ENCODE assay signal across 40 cellular contexts in the genomic region with DNA sequence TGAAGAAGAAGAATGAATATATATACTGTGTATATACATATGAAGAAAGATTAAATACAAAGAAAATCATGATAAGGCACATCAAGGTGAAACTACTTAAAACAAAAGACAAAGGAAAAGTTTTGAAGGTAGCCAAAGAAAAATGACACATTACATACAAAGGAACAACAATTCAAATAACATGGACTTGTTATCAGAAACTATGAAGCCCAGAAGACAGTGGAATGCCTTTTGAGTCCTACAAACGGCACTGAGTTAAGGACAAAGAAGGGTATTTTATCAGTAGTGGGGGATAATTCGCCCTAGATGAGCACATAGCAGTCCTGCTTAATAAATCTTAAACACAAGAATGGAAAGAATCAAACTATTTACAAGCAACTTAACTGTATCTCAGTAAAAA.
"Had no signal": no experiment of that assay in that cellular context is flagged by ENCODE, and none has a peak within 500 bp of the region (broad histone marks: within the 10 kb centered on the region; RNA-seq: fewer than 3 reads in every experiment).

No MANE protein-coding gene starts in this region.

- H3K27me3 Mint-ChIP-seq: activated naive CD4-positive, alpha-beta T cell treated with anti-CD3 and anti-CD28 coated beads, Interleukin-2, amount 10 ng/mL, durations not matched to agents 7 days and 5 days; activated naive CD8-positive, alpha-beta T cell; activated naive CD8-positive, alpha-beta T cell treated with anti-CD3 and anti-CD28 coated beads, Interleukin-2, amount 10 ng/mL, durations not matched to agents 7 days and 5 days; activated T-helper 17 cell treated with anti-CD3 and anti-CD28 coated beads, Interleukin-2, amount 50 U/mL, for 72 hours had no signal

- H3K27ac ChIP-seq: adrenal gland, ascending aorta, body of pancreas, brain microvascular endothelial cell, breast epithelium, cardiac muscle cell had no signal

- DNase-seq: activated effector memory CD4-positive, alpha-beta T cell treated with anti-CD3 and anti-CD28 coated beads, Interleukin-2, amount 50 U/mL, for 16 hours; activated effector memory CD4-positive, alpha-beta T cell treated with Interleukin-2 at 50 U/mL for 16 hours; activated gamma-delta T cell; activated gamma-delta T cell treated with Interleukin-2 at 50 U/mL for 16 hours; activated naive CD4-positive, alpha-beta T cell; activated naive CD4-positive, alpha-beta T cell treated with anti-CD3 and anti-CD28 coated beads for 36 hours; activated naive CD4-positive, alpha-beta T cell treated with anti-CD3 and anti-CD28 coated beads, Interleukin-2, amount 10 ng/mL, durations not matched to agents 7 days and 5 days; activated naive CD4-positive, alpha-beta T cell treated with anti-CD3 and anti-CD28 coated beads, Interleukin-2, amount 50 U/mL, for 16 hours; activated naive CD4-positive, alpha-beta T cell treated with Interleukin-2 at 50 U/mL for 16 hours; activated naive CD8-positive, alpha-beta T cell treated with anti-CD3 and anti-CD28 coated beads for 36 hours; activated naive CD8-positive, alpha-beta T cell treated with anti-CD3 and anti-CD28 coated beads, Interleukin-2, amount 10 ng/mL, durations not matched to agents 7 days and 5 days; activated naive CD8-positive, alpha-beta T cell treated with anti-CD3 and anti-CD28 coated beads, Interleukin-2, amount 50 U/mL, for 24 hours; activated T-cell treated with anti-CD3 and anti-CD28 coated beads, Interleukin-2, amount 50 U/mL, for 1 hour; activated T-cell treated with anti-CD3 and anti-CD28 coated beads, Interleukin-2, amount 50 U/mL, for 24 hours; activated T-cell treated with anti-CD3 and anti-CD28 coated beads, Interleukin-2, amount 50 U/mL, for 4 hours; activated T-cell treated with anti-CD3 and anti-CD28 coated beads, Interleukin-2, amount 50 U/mL, for 48 hours; activated T-cell treated with anti-CD3 and anti-CD28 coated beads, Interleukin-2, amount 50 U/mL, for 72 hours; adrenal gland; amniotic stem cell; amygdala; anterior cingulate cortex; aorta; body of pancreas; brain microvascular endothelial cell; caudate nucleus; central memory CD4-positive, alpha-beta T cell; cerebellar nuclear complex had no signal

- H3K4me1 Mint-ChIP-seq: activated naive CD4-positive, alpha-beta T cell treated with anti-CD3 and anti-CD28 coated beads, Interleukin-2, amount 10 ng/mL, durations not matched to agents 7 days and 5 days; activated naive CD4-positive, alpha-beta T cell treated with anti-CD3 and anti-CD28 coated beads, Interleukin-2, amount 50 U/mL, for 24 hours; activated naive CD8-positive, alpha-beta T cell treated with anti-CD3 and anti-CD28 coated beads for 36 hours; activated naive CD8-positive, alpha-beta T cell treated with anti-CD3 and anti-CD28 coated beads, Interleukin-2, amount 10 ng/mL, durations not matched to agents 7 days and 5 days; activated naive CD8-positive, alpha-beta T cell treated with anti-CD3 and anti-CD28 coated beads, Interleukin-2, amount 50 U/mL, for 24 hours; activated T-helper 17 cell treated with anti-CD3 and anti-CD28 coated beads, Interleukin-2, amount 50 U/mL, for 72 hours; brain; central memory CD8-positive, alpha-beta T cell had no signal

- H3K4me3 Mint-ChIP-seq: activated naive CD4-positive, alpha-beta T cell treated with anti-CD3 and anti-CD28 coated beads for 36 hours; activated naive CD4-positive, alpha-beta T cell treated with anti-CD3 and anti-CD28 coated beads, Interleukin-2, amount 10 ng/mL, durations not matched to agents 7 days and 5 days; activated naive CD4-positive, alpha-beta T cell treated with anti-CD3 and anti-CD28 coated beads, Interleukin-2, amount 50 U/mL, for 24 hours; activated naive CD8-positive, alpha-beta T cell; activated naive CD8-positive, alpha-beta T cell treated with anti-CD3 and anti-CD28 coated beads for 36 hours; activated naive CD8-positive, alpha-beta T cell treated with anti-CD3 and anti-CD28 coated beads, Interleukin-2, amount 10 ng/mL, durations not matched to agents 7 days and 5 days; activated naive CD8-positive, alpha-beta T cell treated with anti-CD3 and anti-CD28 coated beads, Interleukin-2, amount 50 U/mL, for 24 hours; activated T-cell treated with anti-CD3 and anti-CD28 coated beads, Interleukin-2, amount 50 U/mL, for 24 hours; activated T-cell treated with anti-CD3 and anti-CD28 coated beads, Interleukin-2, amount 50 U/mL, for 4 hours; activated T-cell treated with anti-CD3 and anti-CD28 coated beads, Interleukin-2, amount 50 U/mL, for 72 hours; activated T-helper 1 cell treated with anti-CD3 and anti-CD28 coated beads, Interleukin-12 subunit alpha, Interleukin-12 subunit beta, Interleukin-2, Interleukin-4 antibody, amounts not matched to agents 30 ng/mL and 10 ng/mL and 1 ng/mL, durations not matched to agents 14 hours and 24 hours and 36 hours; activated T-helper 17 cell treated with anti-CD3 and anti-CD28 coated beads, Interleukin-2, amount 50 U/mL, for 72 hours; brain; central memory CD8-positive, alpha-beta T cell had no signal

- ATAC-seq: activated naive CD4-positive, alpha-beta T cell treated with anti-CD3 and anti-CD28 coated beads, Interleukin-2, amount 50 U/mL, for 72 hours; activated naive CD8-positive, alpha-beta T cell treated with anti-CD3 and anti-CD28 coated beads, Interleukin-2, amount 50 U/mL, for 24 hours; activated T-cell treated with anti-CD3 and anti-CD28 coated beads, Interleukin-2, amount 50 U/mL, for 4 hours; activated T-cell treated with anti-CD3 and anti-CD28 coated beads, Interleukin-2, amount 50 U/mL, for 72 hours; activated T-helper 17 cell treated with anti-CD3 and anti-CD28 coated beads, Interleukin-2, amount 50 U/mL, for 72 hours; body of pancreas had no signal

- FAIRE-seq: astrocyte, bronchial epithelial cell had no signal

- H3K36me3 ChIP-seq: adrenal gland, ascending aorta, brain microvascular endothelial cell, breast epithelium, cardiac muscle cell had no signal

- H3K4me1 ChIP-seq: adrenal gland, ascending aorta, body of pancreas, breast epithelium had no signal

- H3K9me3 Mint-ChIP-seq: activated naive CD4-positive, alpha-beta T cell treated with anti-CD3 and anti-CD28 coated beads for 36 hours; activated naive CD4-positive, alpha-beta T cell treated with anti-CD3 and anti-CD28 coated beads, Interleukin-2, amount 10 ng/mL, durations not matched to agents 7 days and 5 days; activated naive CD4-positive, alpha-beta T cell treated with anti-CD3 and anti-CD28 coated beads, Interleukin-2, amount 50 U/mL, for 24 hours; activated naive CD4-positive, alpha-beta T cell treated with anti-CD3 and anti-CD28 coated beads, Interleukin-2, amount 50 U/mL, for 72 hours; activated naive CD8-positive, alpha-beta T cell treated with anti-CD3 and anti-CD28 coated beads for 36 hours; activated T-cell treated with anti-CD3 and anti-CD28 coated beads, Interleukin-2, amount 50 U/mL, for 72 hours; activated T-helper 1 cell treated with anti-CD3 and anti-CD28 coated beads, Interleukin-12 subunit alpha, Interleukin-12 subunit beta, Interleukin-2, Interleukin-4 antibody, amounts not matched to agents 30 ng/mL and 10 ng/mL and 1 ng/mL, durations not matched to agents 14 hours and 24 hours and 36 hours; activated T-helper 17 cell treated with anti-CD3 and anti-CD28 coated beads, Interleukin-2, amount 50 U/mL, for 72 hours; activated T-helper 2 cell treated with anti-CD3 and anti-CD28 coated beads, Interferon-gamma antibody, Interleukin-2, Interleukin-4, amounts not matched to agents 10 μg/mL and 5 μg/mL and 100 μg/mL, durations not matched to agents 14 hours and 24 hours and 36 hours; central memory CD8-positive, alpha-beta T cell had no signal

- H3K36me3 Mint-ChIP-seq: activated naive CD4-positive, alpha-beta T cell treated with anti-CD3 and anti-CD28 coated beads, Interleukin-2, amount 10 ng/mL, durations not matched to agents 7 days and 5 days; activated naive CD4-positive, alpha-beta T cell treated with anti-CD3 and anti-CD28 coated beads, Interleukin-2, amount 50 U/mL, for 72 hours; activated naive CD8-positive, alpha-beta T cell; activated naive CD8-positive, alpha-beta T cell treated with anti-CD3 and anti-CD28 coated beads for 36 hours; activated naive CD8-positive, alpha-beta T cell treated with anti-CD3 and anti-CD28 coated beads, Interleukin-2, amount 10 ng/mL, durations not matched to agents 7 days and 5 days; brain had no signal

- H3K27me3 ChIP-seq: adrenal gland, ascending aorta, body of pancreas, brain microvascular endothelial cell, breast epithelium, cardiac muscle cell had no signal

- H3K27ac Mint-ChIP-seq: activated naive CD4-positive, alpha-beta T cell treated with anti-CD3 and anti-CD28 coated beads for 36 hours; activated naive CD4-positive, alpha-beta T cell treated with anti-CD3 and anti-CD28 coated beads, Interleukin-2, amount 10 ng/mL, durations not matched to agents 7 days and 5 days; activated naive CD4-positive, alpha-beta T cell treated with anti-CD3 and anti-CD28 coated beads, Interleukin-2, amount 50 U/mL, for 24 hours; activated naive CD4-positive, alpha-beta T cell treated with anti-CD3 and anti-CD28 coated beads, Interleukin-2, amount 50 U/mL, for 72 hours; activated naive CD8-positive, alpha-beta T cell; activated naive CD8-positive, alpha-beta T cell treated with anti-CD3 and anti-CD28 coated beads for 36 hours; activated naive CD8-positive, alpha-beta T cell treated with anti-CD3 and anti-CD28 coated beads, Interleukin-2, amount 10 ng/mL, durations not matched to agents 7 days and 5 days; activated naive CD8-positive, alpha-beta T cell treated with anti-CD3 and anti-CD28 coated beads, Interleukin-2, amount 50 U/mL, for 24 hours; activated T-cell treated with anti-CD3 and anti-CD28 coated beads, Interleukin-2, amount 50 U/mL, for 24 hours; activated T-cell treated with anti-CD3 and anti-CD28 coated beads, Interleukin-2, amount 50 U/mL, for 72 hours; activated T-helper 1 cell treated with anti-CD3 and anti-CD28 coated beads, Interleukin-12 subunit alpha, Interleukin-12 subunit beta, Interleukin-2, Interleukin-4 antibody, amounts not matched to agents 30 ng/mL and 10 ng/mL and 1 ng/mL, durations not matched to agents 14 hours and 24 hours and 36 hours; activated T-helper 17 cell treated with anti-CD3 and anti-CD28 coated beads, Interleukin-2, amount 50 U/mL, for 72 hours; activated T-helper 2 cell treated with anti-CD3 and anti-CD28 coated beads, Interferon-gamma antibody, Interleukin-2, Interleukin-4, amounts not matched to agents 10 μg/mL and 5 μg/mL and 100 μg/mL, durations not matched to agents 14 hours and 24 hours and 36 hours; brain had no signal

- H3K9me3 ChIP-seq: adrenal gland, ascending aorta, body of pancreas, breast epithelium had no signal

- H3K4me3 ChIP-seq: adrenal gland, ascending aorta, body of pancreas, breast epithelium, cardiac muscle cell had no signal
